24 cellular contexts compared by ENCODE assay signal in the genomic region with DNA sequence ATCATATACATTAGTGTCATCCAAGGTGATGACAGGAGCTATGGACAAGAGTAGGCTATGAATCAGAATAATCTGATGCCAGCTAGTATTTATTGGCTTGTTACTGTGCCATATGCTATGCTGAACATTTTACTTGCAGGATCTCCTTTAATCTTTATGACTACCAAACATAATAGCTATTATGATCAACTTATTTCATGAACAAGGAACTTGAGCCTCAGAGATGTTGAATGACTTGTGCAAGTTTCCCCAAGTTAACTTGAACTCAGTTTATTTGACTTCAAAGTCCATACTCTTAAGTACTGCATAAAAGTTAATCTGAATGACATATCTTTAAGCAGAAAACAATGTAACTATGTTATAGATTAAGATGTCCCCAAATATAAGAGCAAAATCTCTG.
"Had no signal": no experiment of that assay in that cellular context is flagged by ENCODE, and none has a peak within 500 bp of the region (broad histone marks: within the 10 kb centered on the region; RNA-seq: fewer than 3 reads in every experiment).

No MANE protein-coding gene starts in this region.

- H3K36me3 ChIP-seq: left lung, lower lobe of right lung, ovary, right atrium auricular region, right lobe of liver, stomach, thyroid gland, transverse colon, upper lobe of left lung, vagina had no signal

- FAIRE-seq: keratinocyte had no signal

- H3K4me3 ChIP-seq: hepatocyte, left lung, lower lobe of right lung, ovary, right atrium auricular region, right lobe of liver, stomach, testis, thyroid gland, transverse colon, upper lobe of left lung, vagina had no signal

- H3K9me3 ChIP-seq: left lung, lower lobe of right lung, ovary, right atrium auricular region, right lobe of liver, stomach, testis, thyroid gland, transverse colon, upper lobe of left lung, vagina had no signal

- H3K4me1 ChIP-seq: left lung, right atrium auricular region, right lobe of liver, testis, thyroid gland, upper lobe of left lung, vagina had no signal

- DNase-seq: left cardiac atrium; left lung; lower lobe of right lung; mammary epithelial cell; mesendoderm; naive thymus-derived CD4-positive, alpha-beta T cell; ovary; right lobe of liver; stimulated activated CD4-positive, alpha-beta T cell treated with anti-CD3 and anti-CD28 coated beads, Interleukin-12 subunit alpha, Interleukin-12 subunit beta, amount 100 ng/mL, for 4 hours; stimulated activated CD4-positive, alpha-beta T cell treated with anti-CD3 and anti-CD28 coated beads, Interleukin-15, amount 100 ng/mL, for 24 hours; stimulated activated CD4-positive, alpha-beta T cell treated with anti-CD3 and anti-CD28 coated beads, Interleukin-2, amount 100 ng/mL, for 24 hours; stimulated activated CD4-positive, alpha-beta T cell treated with anti-CD3 and anti-CD28 coated beads, Interleukin-4, amount 100 ng/mL, for 1 hour; stimulated activated naive B cell treated with anti-CD40 and anti-IgM and Interleukin-4, amounts not matched to agents 10 μg/mL and 1 μg/mL and 100 μg/mL, for 72 hours; stimulated activated naive CD8-positive, alpha-beta T cell treated with anti-CD3 and anti-CD28 coated beads, Interleukin-15, Interleukin-2, amounts not matched to agents 100 U/mL and 50 U/mL, for 24 hours; stomach; testis; thyroid gland; transverse colon; upper lobe of left lung had no signal

- ATAC-seq: left lung; lower lobe of right lung; naive thymus-derived CD4-positive, alpha-beta T cell; natural killer cell treated with Interleukin-12 subunit alpha and Interleukin-12 subunit beta and Interleukin-15 and Interleukin-18, amount 100 ng/mL, for 72 hours; right lobe of liver; stimulated activated naive B cell treated with anti-CD40 and anti-IgM and Interleukin-4, amounts not matched to agents 10 μg/mL and 1 μg/mL and 100 μg/mL, for 72 hours; stimulated activated naive CD8-positive, alpha-beta T cell treated with anti-CD3 and anti-CD28 coated beads, Interleukin-15, Interleukin-2, amounts not matched to agents 100 U/mL and 50 U/mL, for 24 hours had no signal
